8 cellular contexts compared by ENCODE assay signal in the genomic region with DNA sequence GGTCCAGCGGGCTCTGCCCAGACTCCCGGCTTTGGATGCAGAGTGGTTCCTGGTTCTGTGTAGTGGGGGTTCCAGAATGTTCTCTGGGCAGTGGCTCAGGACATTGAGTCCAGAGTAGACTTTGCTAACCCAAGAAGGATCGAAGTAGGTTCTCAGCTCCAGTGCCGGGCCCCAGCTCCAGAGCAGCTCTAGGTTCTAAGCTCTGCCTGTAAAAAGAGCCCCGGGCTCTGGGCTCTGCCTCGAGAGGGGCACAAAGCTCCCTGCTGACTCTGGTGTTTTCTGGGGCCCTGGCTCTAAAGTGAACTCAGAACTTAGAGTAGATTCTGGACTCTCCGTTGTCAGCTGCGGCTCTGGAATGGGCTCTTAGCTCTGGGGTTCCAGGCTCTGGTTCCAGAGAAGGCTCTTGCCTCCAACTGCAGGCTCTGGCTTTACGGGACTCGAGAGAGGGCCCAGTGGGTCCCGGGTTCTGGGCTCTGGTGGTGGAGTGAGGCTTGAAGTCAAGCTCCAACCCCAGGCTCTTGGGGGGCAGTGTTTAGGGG. TPM values are rescaled to one million over a fixed set of nuclear protein-coding genes. Genes with fewer than 3 reads are reported as not detected.
DNase-seq lines count a peak whose midpoint lies in the region; ATAC-seq, FAIRE-seq and TF ChIP-seq lines count a peak whose summit lies in the region.

No MANE protein-coding gene starts in this region.

- H3K27me3 ChIP-seq in left lung, result no peaks in the 10 kb centered on the region
- H3K27me3 ChIP-seq in thyroid gland, result no peaks in the 10 kb centered on the region

- peaks cover 7% of the 10 kb centered on the region for H3K4me1 Mint-ChIP-seq in T-helper 1 cell treated with Interleukin-12 subunit alpha and Interleukin-12 subunit beta and Interleukin-4 antibody, amounts not matched to agents 30 μg/mL and 1 μg/mL, for 36 hours (ENCODE audit: low read depth)

- no peak overlapping the region for H3K27ac ChIP-seq in left lung
- H3K27ac ChIP-seq in thyroid gland, result peak overlapping the region in 2 of 3 donors; percentile 67 to 75

- H3K36me3 ChIP-seq in left lung (peaks cover 0 to 28% of the 10 kb centered on the region in 2 donors), thyroid gland (peaks cover 12 to 19% of the 10 kb centered on the region in 2 donors)

- H3K4me3 ChIP-seq in astrocyte of the cerebellum (ENCODE audit: low read depth, low read length) (peak overlapping the region; percentile 42), left lung (peak overlapping the region; percentile 33 to 37), thyroid gland (replicated peaks in 1 of 3) (peak overlapping the region in 1 of 3 donors; percentile 35)

- in situ Hi-C loops in astrocyte of the cerebellum (cut with HindIII; ENCODE audit: low sequenced_read_pairs), result loop anchor here (5.0 kb wide), 1 partner anchor 81 kb away; a partner anchor contains a TSS

- H3K36me3 Mint-ChIP-seq in T-helper 1 cell treated with Interleukin-12 subunit alpha and Interleukin-12 subunit beta and Interleukin-4 antibody, amounts not matched to agents 30 μg/mL and 1 μg/mL, for 36 hours (ENCODE audit: low read depth), result peaks cover 7% of the 10 kb centered on the region

- TF ChIP-seq POLR2A in thyroid gland (IDR thresholded peaks at IDR 0.05) (no peak), H54 (IDR thresholded peaks at IDR 0.05; ENCODE audit: low read depth, low read length) (no peak)

- no peak for FAIRE-seq in H54 (lab: Jason Lieb, UNC)

- TF ChIP-seq CTCF in astrocyte of the cerebellum (IDR thresholded peaks at IDR 0.05; ENCODE audit: low read depth, low read length, missing control alignments) (no peak), left lung (IDR thresholded peaks at IDR 0.05) (no peak), thyroid gland (IDR thresholded peaks at IDR 0.05) (no peak)

- H3K4me1 ChIP-seq in left lung (peaks cover 8 to 23% of the 10 kb centered on the region in 2 donors), thyroid gland (peaks cover 12 to 24% of the 10 kb centered on the region in 2 donors)

- no peaks in the 10 kb centered on the region for H3K9me3 Mint-ChIP-seq in T-helper 1 cell treated with Interleukin-12 subunit alpha and Interleukin-12 subunit beta and Interleukin-4 antibody, amounts not matched to agents 30 μg/mL and 1 μg/mL, for 36 hours

- no peaks in the 10 kb centered on the region for H3K9me3 ChIP-seq in left lung
- no peaks in the 10 kb centered on the region for H3K9me3 ChIP-seq in thyroid gland

- 64 to 85% methylated on average over 5 to 9 of the region's 11 CpGs for WGBS in thyroid gland, 2 donors

- DNase-seq in T-helper 1 cell (no peak), astrocyte of the cerebellum (ENCODE audit: low read depth) (no peak), left lung (peak in 1 of 2 donors; percentile 32), thyroid gland (peak in 1 of 2 donors; percentile 28), NCI-H1105 treated with DMSO at 0.1 percent for 48 hours (lab: John Stamatoyannopoulos, UW) (no peak), H54 (ENCODE audit: insufficient read length, low spot score) (no peak)

- intact Hi-C loops in left lung (cut with DNase I), result loop anchor here in 1 of 2 donors (2.0 kb wide), 1 partner anchor 79 kb away; no protein-coding TSS in a partner anchor
- intact Hi-C loops in thyroid gland (cut with DNase I), result loop anchor here (2.0 to 10.0 kb wide), 2 partner anchors 81 to 239 kb away; no protein-coding TSS in a partner anchor

- peak overlapping the region; percentile 54 for H3K4me3 Mint-ChIP-seq in T-helper 1 cell treated with Interleukin-12 subunit alpha and Interleukin-12 subunit beta and Interleukin-4 antibody, amounts not matched to agents 30 μg/mL and 1 μg/mL, for 36 hours

- no peak overlapping the region for H3K27ac Mint-ChIP-seq in T-helper 1 cell treated with Interleukin-12 subunit alpha and Interleukin-12 subunit beta and Interleukin-4 antibody, amounts not matched to agents 30 μg/mL and 1 μg/mL, for 36 hours

- ATAC-seq in left lung (peak; percentile 3), GM21447 (IDR thresholded peaks at IDR 0.05; ENCODE audit: unreplicated experiment) (no peak)

- peaks cover 3% of the 10 kb centered on the region for H3K27me3 Mint-ChIP-seq in T-helper 1 cell treated with Interleukin-12 subunit alpha and Interleukin-12 subunit beta and Interleukin-4 antibody, amounts not matched to agents 30 μg/mL and 1 μg/mL, for 36 hours (ENCODE audit: low read depth)

RNA-seq across cellular contexts. Expression of a gene that starts 0.4 kb away (rescaled TPM):
- total RNA-seq in left lung (1 to 10 TPM in 1 of 2 donors, not detected in 1; 3.6 TPM), thyroid gland (1 to 10 TPM in 1 of 4 donors, under 1 TPM in 2, not detected in 1; 0.33 to 1.5 (median 0.79) TPM)

RNA-seq across cellular contexts. Expression of a gene that starts 8.1 kb away (rescaled TPM):
- total RNA-seq in left lung (1,000 to 10,000 TPM in 1 of 2 donors, 100 to 1,000 TPM in 1; 986 to 1,164 TPM), thyroid gland (1,000 to 10,000 TPM; 1,231 to 2,313 (median 2,047) TPM)

RNA-seq across cellular contexts. Expression of a gene that starts 8.3 kb away (rescaled TPM):
- 10 to 100 TPM; 51.5 to 53.6 TPM for total RNA-seq in left lung
- total RNA-seq in thyroid gland, result 10 to 100 TPM; 19.8 to 29.6 (median 20.4) TPM

Comparison
In these comparisons a context has a peak if more than half of its experiments do, and no peak if none do; other contexts are left out.
1. H3K27ac ChIP-seq: peak in thyroid gland (2 of 3); none in left lung (0 of 2).